ENCODE assay signal across 8 cellular contexts in genomic region chr10:12844796-12845524, GRCh38.
DNase-seq lines count a peak whose midpoint lies in the region; ATAC-seq and TF ChIP-seq lines count a peak whose summit lies in the region.

No MANE protein-coding gene starts in this region.

- no peaks in the 10 kb centered on the region for H4K20me1 ChIP-seq in SK-N-SH (ENCODE audit: insufficient read depth)

- in situ Hi-C loops in GM13977 (cut with MboI; ENCODE audit: low pct_unique_long_range_greater_than_20kb, low sequenced_read_pairs, unreplicated experiment) = no loop called here

- DNase-seq in DMS53 treated with DMSO at 0.1 percent for 48 hours (lab: John Stamatoyannopoulos, UW; ENCODE audit: unreplicated experiment) (peak; percentile 80), SK-N-SH (peak; percentile 11), renal cortical epithelial cell (ENCODE audit: low read depth) (peak; percentile 77), endothelial cell (ENCODE audit: low spot score) (no peak), GM13977 (ENCODE audit: low spot score) (no peak), activated gamma-delta T cell treated with Interleukin-2 at 50 U/mL for 16 hours (no peak)

- H3K79me2 ChIP-seq in SK-N-SH (ENCODE audit: insufficient read depth) = no peaks in the 10 kb centered on the region

- H2AFZ ChIP-seq in SK-N-SH (ENCODE audit: low read depth) = peak overlapping the region; percentile 77

- no peaks in the 10 kb centered on the region for H3K36me3 Mint-ChIP-seq in endothelial cell (ENCODE audit: low read depth, unreplicated experiment)

- TF ChIP-seq EP300 in SK-N-SH (IDR thresholded peaks at IDR 0.05; ENCODE audit: borderline replicate concordance in 1 of 2, low read depth in 1 of 2, low read length in 1 of 2) (no peak), gastroesophageal sphincter (IDR thresholded peaks at IDR 0.05) (no peak)

- H3K27ac Mint-ChIP-seq in endothelial cell (ENCODE audit: unreplicated experiment) = no peak overlapping the region

- no peak for TF ChIP-seq CTCF in SK-N-SH (IDR thresholded peaks at IDR 0.05)
- TF ChIP-seq CTCF in gastroesophageal sphincter (IDR thresholded peaks at IDR 0.05) = no peak
- no peak for TF ChIP-seq CTCF in endothelial cell (IDR thresholded peaks at IDR 0.05; ENCODE audit: unreplicated experiment)
- no peak for TF ChIP-seq CTCF in GM13977 (IDR thresholded peaks at IDR 0.05; ENCODE audit: extremely low read depth, insufficient read depth, missing control alignments)

- no peaks in the 10 kb centered on the region for H3F3A ChIP-seq in SK-N-SH (replicated peaks; ENCODE audit: insufficient read depth)

- ATAC-seq in gastroesophageal sphincter (peak; percentile 42), HG03521 (IDR thresholded peaks at IDR 0.05; ENCODE audit: unreplicated experiment) (no peak)

- H3K9ac ChIP-seq in SK-N-SH = peak overlapping the region; percentile 48; the same call in 1 of the 2 replicates

- H3K4me3 ChIP-seq in SK-N-SH (ENCODE audit: low read depth in 2 of 2, low read length in 1 of 2) (peak overlapping the region; percentile 15 to 26; a peak in 3 of 4 replicates), gastroesophageal sphincter (no peak overlapping the region)

- no peaks in the 10 kb centered on the region for H3K9me2 ChIP-seq in SK-N-SH

- H3K4me3 Mint-ChIP-seq in endothelial cell (ENCODE audit: unreplicated experiment) = no peak overlapping the region

- POLR2A ChIA-PET in SK-N-SH (lab: Yijun Ruan, JAX) = no interaction called here

- peaks cover 4% of the 10 kb centered on the region for H3K4me1 Mint-ChIP-seq in endothelial cell (ENCODE audit: unreplicated experiment)

- H3K27me3 ChIP-seq in SK-N-SH (ENCODE audit: insufficient read depth) (no peaks in the 10 kb centered on the region), gastroesophageal sphincter (no peaks in the 10 kb centered on the region)

- H3K27me3 Mint-ChIP-seq in endothelial cell (ENCODE audit: unreplicated experiment) = peaks cover 6% of the 10 kb centered on the region

- CTCF ChIA-PET in SK-N-SH (lab: Yijun Ruan, JAX) = interaction anchor here (1.1 kb wide), 1 partner anchor 63 kb away, joined by 4 read pairs; no protein-coding TSS in a partner anchor

- H3K9me3 ChIP-seq in SK-N-SH = no peaks in the 10 kb centered on the region
- no peaks in the 10 kb centered on the region for H3K9me3 ChIP-seq in gastroesophageal sphincter

- H3K36me3 ChIP-seq in SK-N-SH (replicated peaks in 1 of 2; ENCODE audit: control insufficient read depth in 1 of 2, insufficient read depth in 2 of 2, low read length in 1 of 2) (no peaks in the 10 kb centered on the region), gastroesophageal sphincter (no peaks in the 10 kb centered on the region)

- H3K27ac ChIP-seq in SK-N-SH (ENCODE audit: low read depth in 2 of 2, low read length in 1 of 2) (peak overlapping the region; percentile 58 to 84), gastroesophageal sphincter (peak overlapping the region in 3 of 4 donors; percentile 12 to 49 (median 33))

- WGBS in SK-N-SH (ENCODE audit: low lambda C conversion rate) = 11% methylated on average over 9 of the region's 11 CpGs
- 5 to 13% methylated on average over 10 to 11 of the region's 11 CpGs for WGBS in gastroesophageal sphincter (ENCODE audit: low coverage in 1 of 2), 2 donors

- H3K4me2 ChIP-seq in SK-N-SH = peak overlapping the region; percentile 75

- H3K9me3 Mint-ChIP-seq in endothelial cell (ENCODE audit: unreplicated experiment) = no peaks in the 10 kb centered on the region

- no peak for TF ChIP-seq RAD21 in SK-N-SH (IDR thresholded peaks at IDR 0.05; ENCODE audit: low read length)

- no peak for TF ChIP-seq POLR2A in gastroesophageal sphincter (IDR thresholded peaks at IDR 0.05)

- H3K4me1 ChIP-seq in SK-N-SH (ENCODE audit: control insufficient read depth in 1 of 2, insufficient read depth in 2 of 2, low read depth in 1 of 2, low read length in 1 of 2) (peaks cover 0 to 29% of the 10 kb centered on the region in 2 experiments; a peak in 1 of 4 replicates), gastroesophageal sphincter (peaks cover 0 to 40% (median 13%) of the 10 kb centered on the region in 3 donors)

TF ChIP-seq in SK-N-SH, 30 proteins besides CTCF, POLR2A, EP300 and RAD21:
- no peak for TF ChIP-seq GABPA (IDR thresholded peaks at IDR 0.05; ENCODE audit: low read depth)
- no peak for TF ChIP-seq RXRA (IDR thresholded peaks at IDR 0.05; ENCODE audit: borderline replicate concordance, low read depth)
- no peak for TF ChIP-seq FOXJ3 (CRISPR knock-in tag; IDR thresholded peaks at IDR 0.05)
- peak; percentile 80 for TF ChIP-seq JUND (IDR thresholded peaks at IDR 0.05)
- no peak for TF ChIP-seq NRF1 (IDR thresholded peaks at IDR 0.05; ENCODE audit: low read depth, low read length)
- TF ChIP-seq SIN3A (IDR thresholded peaks at IDR 0.05; ENCODE audit: borderline replicate concordance, low read depth, low read length) = no peak
- TF ChIP-seq MXI1 (IDR thresholded peaks at IDR 0.05; ENCODE audit: low read depth, low read length) = no peak
- 0 out of 2 replicates have a peak, but pooled peaks have one; percentile 40 for TF ChIP-seq TEAD4 (IDR thresholded peaks at IDR 0.05; ENCODE audit: borderline replicate concordance, insufficient read depth)
- no peak for TF ChIP-seq RCOR1 (IDR thresholded peaks at IDR 0.05; ENCODE audit: low read length)
- TF ChIP-seq PBX3 (IDR thresholded peaks at IDR 0.05) = peak; percentile 72
- TF ChIP-seq POLR2AphosphoS5 (IDR thresholded peaks at IDR 0.05; ENCODE audit: low read depth, low read length) = no peak; the same call in 1 of the 2 replicates
- TF ChIP-seq NFIC (IDR thresholded peaks at IDR 0.05; ENCODE audit: borderline replicate concordance) = peak; percentile 77
- peak; percentile 25; the same call in 1 of the 2 replicates for TF ChIP-seq TCF12 (IDR thresholded peaks at IDR 0.05)
- no peak for TF ChIP-seq FOXM1 (IDR thresholded peaks at IDR 0.05; ENCODE audit: low read depth)
- TF ChIP-seq TAF1 (IDR thresholded peaks at IDR 0.05; ENCODE audit: borderline replicate concordance, low read depth, low read length) = no peak
- peak; percentile 75; the same call in 1 of the 2 replicates for TF ChIP-seq FOSL2 (IDR thresholded peaks at IDR 0.05; ENCODE audit: borderline replicate concordance, low read depth)

Comparison
In these comparisons a context has a peak if more than half of its experiments do, and no peak if none do; other contexts are left out.
1. DNase-seq: peak in DMS53 treated with DMSO at 0.1 percent for 48 hours (single experiment), SK-N-SH (single experiment) and renal cortical epithelial cell (single experiment); none in endothelial cell (single experiment), GM13977 (single experiment) and activated gamma-delta T cell treated with Interleukin-2 at 50 U/mL for 16 hours (single experiment).
2. H3K4me3 ChIP-seq: peak in SK-N-SH (2 of 2); none in gastroesophageal sphincter (0 of 2).